ENCODE assay signal across 27 cellular contexts in the genomic region with DNA sequence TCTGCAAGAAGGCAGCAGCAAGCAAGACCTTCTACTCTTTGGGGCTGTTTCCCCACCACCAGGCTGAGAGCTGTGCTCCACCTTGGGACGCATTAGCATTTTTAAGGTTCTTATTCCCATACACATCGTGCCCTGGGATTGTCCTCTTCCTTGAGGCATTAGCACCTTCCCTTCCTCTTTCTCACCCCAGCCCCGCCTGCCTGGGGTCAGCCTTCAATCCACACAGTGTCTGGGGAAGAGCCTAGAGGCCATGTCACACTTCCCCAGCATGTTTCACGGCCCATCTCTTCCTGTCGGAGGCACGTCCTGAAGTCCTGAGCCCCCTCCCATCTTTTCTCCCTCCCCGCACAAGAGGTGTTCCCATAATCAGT. TPM values are rescaled to one million over a fixed set of nuclear protein-coding genes. Genes with fewer than 3 reads are reported as not detected.
"Had no signal": no experiment of that assay in that cellular context is flagged by ENCODE, and none has a peak within 500 bp of the region (broad histone marks: within the 10 kb centered on the region; RNA-seq: fewer than 3 reads in every experiment).

No MANE protein-coding gene starts in this region.

- H3K4me1 ChIP-seq: lower lobe of right lung, right lobe of liver, stomach, suprapubic skin had no signal

- ATAC-seq: activated CD4-positive, CD25-positive, alpha-beta regulatory T cell treated with anti-CD3 and anti-CD28 coated beads, Interleukin-2, amount 50 U/mL, for 24 hours; activated CD8-positive, alpha-beta T cell treated with anti-CD3 and anti-CD28 coated beads for 36 hours; activated naive CD4-positive, alpha-beta T cell treated with anti-CD3 and anti-CD28 coated beads, Interleukin-2, amount 50 U/mL, for 72 hours; left lobe of liver; lower lobe of right lung; natural killer cell; right lobe of liver; stimulated activated memory B cell treated with anti-CD40 and anti-IgM and Interleukin-4, amounts not matched to agents 10 μg/mL and 1 μg/mL and 100 μg/mL, for 72 hours; T-helper 17 cell had no signal

- H3K4me3 ChIP-seq: lower lobe of right lung, right lobe of liver, skin epidermis, stomach, suprapubic skin, tibial nerve, uterus had no signal

- DNase-seq: activated CD4-positive, alpha-beta T cell treated with anti-CD3 and anti-CD28 coated beads, Interleukin-2, amount 10 ng/mL, durations not matched to agents 24 days and 14 days; activated CD8-positive, alpha-beta T cell treated with anti-CD3 and anti-CD28 coated beads for 36 hours; activated gamma-delta T cell treated with Interleukin-2 at 50 U/mL for 16 hours; aorta; effector CD4-positive, alpha-beta T cell; erythroblast; foreskin fibroblast; immature natural killer cell; lower lobe of right lung; midbrain; natural killer cell; occipital lobe; right lobe of liver; stimulated activated CD4-positive, alpha-beta T cell treated with anti-CD3 and anti-CD28 coated beads, Interleukin-2, amount 100 ng/mL, for 24 hours; stomach; T-helper 17 cell; uterus had no signal

- H3K36me3 ChIP-seq: lower lobe of right lung, right lobe of liver, stomach, suprapubic skin, tibial nerve, uterus had no signal

- H3K27ac ChIP-seq: lower lobe of right lung, right lobe of liver, skin epidermis, stomach, suprapubic skin, tibial nerve, uterus had no signal

- H3K4me3 Mint-ChIP-seq: activated CD4-positive, alpha-beta T cell treated with anti-CD3 and anti-CD28 coated beads, Interleukin-2, amount 10 ng/mL, durations not matched to agents 24 days and 14 days; activated CD8-positive, alpha-beta T cell treated with anti-CD3 and anti-CD28 coated beads for 36 hours; activated T-helper 1 cell treated with anti-CD3 and anti-CD28 coated beads, Interleukin-12 subunit alpha, Interleukin-12 subunit beta, Interleukin-2, Interleukin-4 antibody, amounts not matched to agents 30 ng/mL and 10 ng/mL and 1 ng/mL, durations not matched to agents 14 hours and 24 hours and 36 hours; dendritic cell treated with granulocyte-macrophage colony-stimulating factor and Interleukin-4, amounts not matched to agents 40 ng/mL and 50 ng/mL, for 4 days; immature natural killer cell; natural killer cell; stimulated activated memory B cell treated with anti-CD40 and anti-IgM and Interleukin-4, amounts not matched to agents 10 μg/mL and 1 μg/mL and 100 μg/mL, for 72 hours; T-helper 17 cell had no signal

- H3K9me3 Mint-ChIP-seq: activated CD4-positive, alpha-beta T cell treated with anti-CD3 and anti-CD28 coated beads, Interleukin-2, amount 10 ng/mL, durations not matched to agents 24 days and 14 days; activated CD8-positive, alpha-beta T cell treated with anti-CD3 and anti-CD28 coated beads for 36 hours; activated T-helper 1 cell treated with anti-CD3 and anti-CD28 coated beads, Interleukin-12 subunit alpha, Interleukin-12 subunit beta, Interleukin-2, Interleukin-4 antibody, amounts not matched to agents 30 ng/mL and 10 ng/mL and 1 ng/mL, durations not matched to agents 14 hours and 24 hours and 36 hours; dendritic cell treated with granulocyte-macrophage colony-stimulating factor and Interleukin-4, amounts not matched to agents 40 ng/mL and 50 ng/mL, for 4 days; immature natural killer cell; natural killer cell had no signal

- H3K36me3 Mint-ChIP-seq: activated naive CD4-positive, alpha-beta T cell treated with anti-CD3 and anti-CD28 coated beads, Interleukin-2, amount 50 U/mL, for 72 hours; brain; immature natural killer cell; natural killer cell; stimulated activated memory B cell treated with anti-CD40 and anti-IgM and Interleukin-4, amounts not matched to agents 10 μg/mL and 1 μg/mL and 100 μg/mL, for 72 hours had no signal

- H3K27me3 ChIP-seq: right lobe of liver, suprapubic skin, tibial nerve, uterus had no signal

- H3K4me1 Mint-ChIP-seq: immature natural killer cell; natural killer cell; stimulated activated memory B cell treated with anti-CD40 and anti-IgM and Interleukin-4, amounts not matched to agents 10 μg/mL and 1 μg/mL and 100 μg/mL, for 72 hours had no signal

- H3K9me3 ChIP-seq: lower lobe of right lung, right lobe of liver, stomach, suprapubic skin, tibial nerve, uterus had no signal

- H3K27ac Mint-ChIP-seq: activated CD4-positive, alpha-beta T cell treated with anti-CD3 and anti-CD28 coated beads, Interleukin-2, amount 10 ng/mL, durations not matched to agents 24 days and 14 days; activated CD8-positive, alpha-beta T cell treated with anti-CD3 and anti-CD28 coated beads for 36 hours; activated naive CD4-positive, alpha-beta T cell treated with anti-CD3 and anti-CD28 coated beads, Interleukin-2, amount 50 U/mL, for 72 hours; activated T-helper 1 cell treated with anti-CD3 and anti-CD28 coated beads, Interleukin-12 subunit alpha, Interleukin-12 subunit beta, Interleukin-2, Interleukin-4 antibody, amounts not matched to agents 30 ng/mL and 10 ng/mL and 1 ng/mL, durations not matched to agents 14 hours and 24 hours and 36 hours; dendritic cell treated with granulocyte-macrophage colony-stimulating factor and Interleukin-4, amounts not matched to agents 40 ng/mL and 50 ng/mL, for 4 days; immature natural killer cell; natural killer cell; stimulated activated memory B cell treated with anti-CD40 and anti-IgM and Interleukin-4, amounts not matched to agents 10 μg/mL and 1 μg/mL and 100 μg/mL, for 72 hours; T-helper 17 cell had no signal

RNA-seq across cellular contexts. Expression of gene PKDCC, which starts 55.1 kb away (rescaled TPM):
- total RNA-seq: activated CD4-positive, alpha-beta T cell treated with anti-CD3 and anti-CD28 coated beads, Interleukin-2, amount 10 ng/mL, durations not matched to agents 24 days and 14 days; activated CD8-positive, alpha-beta T cell treated with anti-CD3 and anti-CD28 coated beads for 36 hours; activated naive CD4-positive, alpha-beta T cell treated with anti-CD3 and anti-CD28 coated beads, Interleukin-2, amount 50 U/mL, for 72 hours; activated T-helper 1 cell treated with anti-CD3 and anti-CD28 coated beads, Interleukin-12 subunit alpha, Interleukin-12 subunit beta, Interleukin-2, Interleukin-4 antibody, amounts not matched to agents 30 ng/mL and 10 ng/mL and 1 ng/mL, durations not matched to agents 14 hours and 24 hours and 36 hours had no signal
- polyA plus RNA-seq: immature natural killer cell had no signal
